ENCODE assay signal across 12 cellular contexts in genomic region chr1:235855811-235856429, GRCh38. TPM values are rescaled to one million over a fixed set of nuclear protein-coding genes. Genes with fewer than 3 reads are reported as not detected.
A peak's percentile ranks its signal among the peaks of the same experiment; 100 is the strongest.
DNase-seq lines count a peak whose midpoint lies in the region; ATAC-seq and TF ChIP-seq lines count a peak whose summit lies in the region.
"Had no signal": no experiment of that assay in that cellular context is flagged by ENCODE, and none has a peak within 500 bp of the region (broad histone marks: within the 10 kb centered on the region; RNA-seq: fewer than 3 reads in every experiment).

No MANE protein-coding gene starts in this region.

- H3K4me1 Mint-ChIP-seq in activated naive CD4-positive, alpha-beta T cell treated with anti-CD3 and anti-CD28 coated beads, Interleukin-2, amount 50 U/mL, for 24 hours: peaks cover 35% of the 10 kb centered on the region
- peaks cover 47% of the 10 kb centered on the region for H3K4me1 Mint-ChIP-seq in activated CD8-positive, alpha-beta T cell treated with anti-CD3 and anti-CD28 coated beads, Interleukin-2, amount 10 ng/mL, durations not matched to agents 7 days and 5 days (ENCODE audit: low read depth)
- no peaks in the 10 kb centered on the region for H3K4me1 Mint-ChIP-seq in WTC11

- no peak for DNase-seq in activated naive CD4-positive, alpha-beta T cell treated with anti-CD3 and anti-CD28 coated beads, Interleukin-2, amount 50 U/mL, for 16 hours
- no peak for DNase-seq in activated CD8-positive, alpha-beta T cell treated with anti-CD3 and anti-CD28 coated beads, Interleukin-2, amount 10 ng/mL, durations not matched to agents 7 days and 5 days
- DNase-seq in WTC11 (ENCODE audit: low spot score): no peak
- no peak for DNase-seq in dorsolateral prefrontal cortex
- DNase-seq in EL: no peak
- DNase-seq: activated CD4-positive, alpha-beta T cell treated with anti-CD3 and anti-CD28 coated beads, Interleukin-2, amount 50 U/mL, for 48 hours; DMS53; mesendoderm; NCI-H1694 had no signal

- peak overlapping the region; percentile 14 for H3K27ac Mint-ChIP-seq in activated naive CD4-positive, alpha-beta T cell treated with anti-CD3 and anti-CD28 coated beads, Interleukin-2, amount 50 U/mL, for 24 hours
- peak overlapping the region; percentile 39 for H3K27ac Mint-ChIP-seq in activated CD8-positive, alpha-beta T cell treated with anti-CD3 and anti-CD28 coated beads, Interleukin-2, amount 10 ng/mL, durations not matched to agents 7 days and 5 days
- H3K27ac Mint-ChIP-seq in WTC11: no peak overlapping the region

- H3K27me3 Mint-ChIP-seq in activated naive CD4-positive, alpha-beta T cell treated with anti-CD3 and anti-CD28 coated beads, Interleukin-2, amount 50 U/mL, for 24 hours: no peaks in the 10 kb centered on the region
- no peaks in the 10 kb centered on the region for H3K27me3 Mint-ChIP-seq in activated CD8-positive, alpha-beta T cell treated with anti-CD3 and anti-CD28 coated beads, Interleukin-2, amount 10 ng/mL, durations not matched to agents 7 days and 5 days (ENCODE audit: low read depth)
- H3K27me3 Mint-ChIP-seq in WTC11 (ENCODE audit: low read depth): no peaks in the 10 kb centered on the region; the same call in 1 of the 2 replicates

- H3K9me3 Mint-ChIP-seq in activated naive CD4-positive, alpha-beta T cell treated with anti-CD3 and anti-CD28 coated beads, Interleukin-2, amount 50 U/mL, for 24 hours: no peaks in the 10 kb centered on the region
- no peaks in the 10 kb centered on the region for H3K9me3 Mint-ChIP-seq in activated CD8-positive, alpha-beta T cell treated with anti-CD3 and anti-CD28 coated beads, Interleukin-2, amount 10 ng/mL, durations not matched to agents 7 days and 5 days (ENCODE audit: insufficient read depth)
- no peaks in the 10 kb centered on the region for H3K9me3 Mint-ChIP-seq in WTC11

- no peak overlapping the region for H3K4me3 ChIP-seq in dorsolateral prefrontal cortex

- intact Hi-C loops in dorsolateral prefrontal cortex (cut with DNase I): no loop called here

- ATAC-seq in HG02798 (IDR thresholded peaks at IDR 0.05; ENCODE audit: poor library complexity, unreplicated experiment): peak; percentile 50
- ATAC-seq in activated CD8-positive, alpha-beta T cell treated with anti-CD3 and anti-CD28 coated beads, Interleukin-2, amount 10 ng/mL, durations not matched to agents 7 days and 5 days: peak; percentile 59
- no peak for ATAC-seq in WTC11
- ATAC-seq in GM19328 (IDR thresholded peaks at IDR 0.05; ENCODE audit: unreplicated experiment): no peak

- no peak for TF ChIP-seq CTCF in WTC11 (IDR thresholded peaks at IDR 0.05)
- TF ChIP-seq CTCF in dorsolateral prefrontal cortex (IDR thresholded peaks at IDR 0.05 in 54 of 56, conservative IDR thresholded peaks at IDR 0.05 in 2 of 56; ENCODE audit: low read depth in 1 of 56, partially characterized antibody in 56 of 56): no peak

- CTCF ChIA-PET in activated CD8-positive, alpha-beta T cell treated with anti-CD3 and anti-CD28 coated beads, Interleukin-2, amount 10 ng/mL, durations not matched to agents 7 days and 5 days (lab: Charles Lee): interaction anchor here (0.6 to 2.8 kb wide), 7 partner anchors 10 to 163 kb away, joined by 3 to 21 read pairs (median 10); partner anchors contain the start of gene LYST
- CTCF ChIA-PET in WTC11 (lab: Charles Lee): interaction anchor here (1.2 to 2.4 kb wide), 4 partner anchors 10 to 116 kb away, joined by 4 to 15 read pairs (median 8); no protein-coding TSS in a partner anchor

- POLR2A ChIA-PET in activated CD8-positive, alpha-beta T cell treated with anti-CD3 and anti-CD28 coated beads, Interleukin-2, amount 10 ng/mL, durations not matched to agents 7 days and 5 days (lab: Charles Lee): interaction anchor here (1.0 to 1.8 kb wide), 2 partner anchors 10 kb away, joined by 4 to 10 read pairs; partner anchors contain the start of gene LYST
- POLR2A ChIA-PET in WTC11 (lab: Charles Lee): no interaction called here

- H3K4me3 Mint-ChIP-seq in activated naive CD4-positive, alpha-beta T cell treated with anti-CD3 and anti-CD28 coated beads, Interleukin-2, amount 50 U/mL, for 24 hours: peak overlapping the region; percentile 56
- no peak overlapping the region for H3K4me3 Mint-ChIP-seq in activated CD8-positive, alpha-beta T cell treated with anti-CD3 and anti-CD28 coated beads, Interleukin-2, amount 10 ng/mL, durations not matched to agents 7 days and 5 days
- H3K4me3 Mint-ChIP-seq in WTC11: no peak overlapping the region

- H3K27me3 ChIP-seq in dorsolateral prefrontal cortex: no peaks in the 10 kb centered on the region

- no peak overlapping the region for H3K27ac ChIP-seq in dorsolateral prefrontal cortex

- no peaks in the 10 kb centered on the region for H3K36me3 Mint-ChIP-seq in activated naive CD4-positive, alpha-beta T cell treated with anti-CD3 and anti-CD28 coated beads, Interleukin-2, amount 50 U/mL, for 24 hours
- peaks cover 7% of the 10 kb centered on the region for H3K36me3 Mint-ChIP-seq in activated CD8-positive, alpha-beta T cell treated with anti-CD3 and anti-CD28 coated beads, Interleukin-2, amount 10 ng/mL, durations not matched to agents 7 days and 5 days (ENCODE audit: low read depth)
- H3K36me3 Mint-ChIP-seq in WTC11: no peaks in the 10 kb centered on the region

TF ChIP-seq in WTC11, 78 proteins besides CTCF, POLR2A, EP300 and RAD21:
- no peak for TF ChIP-seq CREM (CRISPR knock-in tag; IDR thresholded peaks at IDR 0.05)

RNA-seq across cellular contexts. Expression of gene LYST, which starts 10.8 kb away (rescaled TPM):
- total RNA-seq in activated CD8-positive, alpha-beta T cell treated with anti-CD3 and anti-CD28 coated beads, Interleukin-2, amount 10 ng/mL, durations not matched to agents 7 days and 5 days: 10 to 100 TPM; 26.2 to 28.6 TPM
- 0.46 to 0.99 TPM (median 0.59 TPM) in 3 replicates for total RNA-seq in WTC11 (2021)
- 10 to 100 TPM; 43.6 to 84.7 (median 61.2) TPM for total RNA-seq in dorsolateral prefrontal cortex

Comparison
In these comparisons a context has a peak if more than half of its experiments do, and no peak if none do; other contexts are left out.
1. ATAC-seq: peak in HG02798 (single experiment) and activated CD8-positive, alpha-beta T cell treated with anti-CD3 and anti-CD28 coated beads, Interleukin-2, amount 10 ng/mL, durations not matched to agents 7 days and 5 days (single experiment); none in WTC11 (single experiment) and GM19328 (single experiment).
2. RNA of gene LYST, which starts 10.8 kb away (total RNA-seq): 43.6 to 84.7 TPM in dorsolateral prefrontal cortex and 26.2 to 28.6 TPM in activated CD8-positive, alpha-beta T cell treated with anti-CD3 and anti-CD28 coated beads, Interleukin-2, amount 10 ng/mL, durations not matched to agents 7 days and 5 days; 0.46 to 0.99 TPM in WTC11; every median in the first group is over 10 times any median in the second.